Comparison of ENCODE assay signal across 8 cellular contexts in genomic region chr19:18833849-18834643, GRCh38. TPM values are rescaled to one million over a fixed set of nuclear protein-coding genes. Genes with fewer than 3 reads are reported as not detected.
DNase-seq lines count a peak whose midpoint lies in the region; ATAC-seq and TF ChIP-seq lines count a peak whose summit lies in the region.

No MANE protein-coding gene starts in this region.

- peaks cover 57% of the 10 kb centered on the region for H4K20me1 ChIP-seq in KMS-11 (ENCODE audit: insufficient read depth)

- no peak overlapping the region for H2AFZ ChIP-seq in KMS-11 (ENCODE audit: low read depth)

- H3K9ac ChIP-seq in KMS-11 = no peak overlapping the region
- H3K9ac ChIP-seq in liver (ENCODE audit: low read depth in 1 of 2, low read length in 2 of 2) = peak overlapping the region; percentile 35 to 78

- DNase-seq in CD8-positive, alpha-beta memory T cell = no peak
- DNase-seq in ascending aorta (ENCODE audit: low spot score in 2 of 2) = no peak
- DNase-seq in CD1c-positive myeloid dendritic cell (ENCODE audit: extremely low spot score) = no peak
- DNase-seq in foreskin melanocyte = no peak

- H3K36me3 ChIP-seq in CD8-positive, alpha-beta memory T cell (ENCODE audit: insufficient read depth, low read length) = peaks cover 19% of the 10 kb centered on the region
- H3K36me3 ChIP-seq in KMS-11 (ENCODE audit: insufficient read depth) (0 out of 2 replicates have a peak, but pooled peaks cover 8% of the 10 kb centered on the region), ascending aorta (peaks cover 0 to 5% of the 10 kb centered on the region in 2 donors), liver (ENCODE audit: control insufficient read depth in 4 of 4, insufficient read depth in 3 of 4, low read depth in 1 of 4, low read length in 3 of 4) (peaks cover 0 to 6% (median 0%) of the 10 kb centered on the region in 4 donors), urinary bladder (ENCODE audit: insufficient read depth) (no peaks in the 10 kb centered on the region)

- H3K27ac Mint-ChIP-seq in CD8-positive, alpha-beta memory T cell = peak overlapping the region; percentile 70 to 96 (median 92)

- H3K27ac ChIP-seq in CD8-positive, alpha-beta memory T cell (ENCODE audit: low read depth, low read length) = peak overlapping the region; percentile 27
- H3K27ac ChIP-seq in KMS-11 (no peak overlapping the region), ascending aorta (no peak overlapping the region), liver (ENCODE audit: low read depth in 1 of 2, low read length in 2 of 2) (peak overlapping the region; percentile 32 to 69), urinary bladder (ENCODE audit: low read depth) (no peak overlapping the region)

- ATAC-seq in HG02884 (IDR thresholded peaks at IDR 0.05; ENCODE audit: unreplicated experiment) = no peak

- H3K36me3 Mint-ChIP-seq in CD8-positive, alpha-beta memory T cell = peaks cover 0 to 56% (median 6%) of the 10 kb centered on the region in 3 donors

- H3K4me1 Mint-ChIP-seq in CD8-positive, alpha-beta memory T cell = peaks cover 54 to 63% (median 62%) of the 10 kb centered on the region in 3 donors

- POLR2A ChIA-PET in CD8-positive, alpha-beta memory T cell (lab: Charles Lee) = interaction anchor here (0.5 kb wide), 1 partner anchor 337 kb away, joined by 6 read pairs; no protein-coding TSS in a partner anchor

- peak; percentile 6 to 16 for TF ChIP-seq RAD21 in liver (IDR thresholded peaks at IDR 0.05)

- peak overlapping the region; percentile 96 for H3K4me2 ChIP-seq in KMS-11

- H3K9me3 Mint-ChIP-seq in CD8-positive, alpha-beta memory T cell = no peaks in the 10 kb centered on the region

- TF ChIP-seq CTCF in KMS-11 (conservative IDR thresholded peaks at IDR 0.05; ENCODE audit: low read depth, low read length) (no peak), ascending aorta (IDR thresholded peaks at IDR 0.05) (no peak), liver (IDR thresholded peaks at IDR 0.05; ENCODE audit: low read depth, low read length, missing input control) (no peak)

- H3K27me3 ChIP-seq in CD8-positive, alpha-beta memory T cell (ENCODE audit: insufficient read depth, low read length, poor library complexity, severe bottlenecking) = no peaks in the 10 kb centered on the region
- H3K27me3 ChIP-seq in KMS-11 (ENCODE audit: insufficient read depth, low read depth) (no peaks in the 10 kb centered on the region), ascending aorta (no peaks in the 10 kb centered on the region), liver (ENCODE audit: control insufficient read depth in 4 of 4, insufficient read depth in 4 of 4, low read length in 3 of 4) (no peaks in the 10 kb centered on the region)

- peak overlapping the region; percentile 89 to 98 (median 92) for H3K4me3 Mint-ChIP-seq in CD8-positive, alpha-beta memory T cell

- peaks cover 52% of the 10 kb centered on the region for H3K4me1 ChIP-seq in CD8-positive, alpha-beta memory T cell (ENCODE audit: insufficient read depth, low read length)
- H3K4me1 ChIP-seq in KMS-11 (ENCODE audit: low read depth, poor library complexity, severe bottlenecking) = peaks cover 58% of the 10 kb centered on the region
- H3K4me1 ChIP-seq in ascending aorta = peaks cover 13 to 28% of the 10 kb centered on the region in 2 donors
- H3K4me1 ChIP-seq in liver (ENCODE audit: control insufficient read depth in 4 of 4, insufficient read depth in 4 of 4, low read length in 3 of 4) = peaks cover 12 to 50% (median 33%) of the 10 kb centered on the region in 4 donors
- H3K4me1 ChIP-seq in urinary bladder (ENCODE audit: insufficient read depth) = no peaks in the 10 kb centered on the region

- 10% methylated on average over 18 of the region's 18 CpGs for WGBS in liver
- WGBS in urinary bladder = 32% methylated on average over 18 of the region's 18 CpGs

- CTCF ChIA-PET in CD8-positive, alpha-beta memory T cell (lab: Charles Lee) = interaction anchor here (0.8 to 2.0 kb wide), 3 partner anchors 11 to 240 kb away, joined by 3 to 6 read pairs (median 3); no protein-coding TSS in a partner anchor

- H3K9me3 ChIP-seq in CD8-positive, alpha-beta memory T cell (ENCODE audit: low read length) = no peaks in the 10 kb centered on the region
- H3K9me3 ChIP-seq in ascending aorta (no peaks in the 10 kb centered on the region), liver (ENCODE audit: control insufficient read depth in 4 of 4, low read length in 3 of 4) (no peaks in the 10 kb centered on the region)

- peaks cover 68% of the 10 kb centered on the region for H3K79me2 ChIP-seq in KMS-11 (ENCODE audit: insufficient read depth, low read depth)

- H3K27me3 Mint-ChIP-seq in CD8-positive, alpha-beta memory T cell = peaks cover 0 to under 1% of the 10 kb centered on the region in 2 donors

- intact Hi-C loops in ascending aorta (cut with DNase I) = loop anchor here (5.0 kb wide), 1 partner anchor 242 kb away; no protein-coding TSS in a partner anchor

- peak overlapping the region; percentile 77 for H3K4me3 ChIP-seq in CD8-positive, alpha-beta memory T cell (ENCODE audit: low read length)
- no peak overlapping the region for H3K4me3 ChIP-seq in KMS-11 (IDR thresholded peaks at IDR 0.05; ENCODE audit: insufficient read depth, low read depth, low read length)
- H3K4me3 ChIP-seq in ascending aorta = peak overlapping the region; percentile 95
- H3K4me3 ChIP-seq in liver (ENCODE audit: low read depth in 1 of 3, low read length in 3 of 3) = peak overlapping the region; percentile 52 to 97 (median 91)
- peak overlapping the region; percentile 92 for H3K4me3 ChIP-seq in urinary bladder (ENCODE audit: low read depth, low read length)

TF ChIP-seq in liver, 16 proteins besides CTCF, POLR2A, EP300 and RAD21 (continues in another document):
- TF ChIP-seq ATF3 (IDR thresholded peaks at IDR 0.05) = no peak
- no peak for TF ChIP-seq NR2F2 (IDR thresholded peaks at IDR 0.05)
- TF ChIP-seq REST (IDR thresholded peaks at IDR 0.05) = peak; percentile 16
- peak; percentile 22 for TF ChIP-seq SP1 (IDR thresholded peaks at IDR 0.05)
- TF ChIP-seq EGR1 (IDR thresholded peaks at IDR 0.05; ENCODE audit: low read depth in 2 of 2) = no peak
- no peak for TF ChIP-seq JUND (IDR thresholded peaks at IDR 0.05)
- TF ChIP-seq MAX (IDR thresholded peaks at IDR 0.05) = no peak
- no peak for TF ChIP-seq FOXA1 (IDR thresholded peaks at IDR 0.05)
- TF ChIP-seq GABPA (IDR thresholded peaks at IDR 0.05 in 1 of 2, conservative IDR thresholded peaks at IDR 0.05 in 1 of 2) = no peak
- TF ChIP-seq, protein P1, sequence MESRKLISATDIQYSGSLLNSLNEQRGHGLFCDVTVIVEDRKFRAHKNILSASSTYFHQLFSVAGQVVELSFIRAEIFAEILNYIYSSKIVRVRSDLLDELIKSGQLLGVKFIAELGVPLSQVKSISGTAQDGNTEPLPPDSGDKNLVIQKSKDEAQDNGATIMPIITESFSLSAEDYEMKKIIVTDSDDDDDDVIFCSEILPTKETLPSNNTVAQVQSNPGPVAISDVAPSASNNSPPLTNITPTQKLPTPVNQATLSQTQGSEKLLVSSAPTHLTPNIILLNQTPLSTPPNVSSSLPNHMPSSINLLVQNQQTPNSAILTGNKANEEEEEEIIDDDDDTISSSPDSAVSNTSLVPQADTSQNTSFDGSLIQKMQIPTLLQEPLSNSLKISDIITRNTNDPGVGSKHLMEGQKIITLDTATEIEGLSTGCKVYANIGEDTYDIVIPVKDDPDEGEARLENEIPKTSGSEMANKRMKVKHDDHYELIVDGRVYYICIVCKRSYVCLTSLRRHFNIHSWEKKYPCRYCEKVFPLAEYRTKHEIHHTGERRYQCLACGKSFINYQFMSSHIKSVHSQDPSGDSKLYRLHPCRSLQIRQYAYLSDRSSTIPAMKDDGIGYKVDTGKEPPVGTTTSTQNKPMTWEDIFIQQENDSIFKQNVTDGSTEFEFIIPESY (IDR thresholded peaks at IDR 0.05) = no peak
- TF ChIP-seq FOXA2 (IDR thresholded peaks at IDR 0.05) = no peak

RNA-seq across cellular contexts. Expression of gene UPF1, which starts 2.3 kb away (rescaled TPM):
- 10 to 100 TPM; 96.8 to 97.2 TPM for total RNA-seq in CD8-positive, alpha-beta memory T cell
- 24.6 TPM for polyA plus RNA-seq in CD8-positive, alpha-beta memory T cell
- total RNA-seq in ascending aorta (225 TPM), liver (10 to 100 TPM; 45.1 to 51.0 TPM), urinary bladder (34.4 TPM)
- polyA plus RNA-seq in liver (10 to 100 TPM in 1 of 2 donors, 1 to 10 TPM in 1; 5.7 to 25.4 TPM), urinary bladder (52.9 TPM)

RNA-seq across cellular contexts. Expression of gene COMP, which starts 42.9 kb away (rescaled TPM):
- not detected for total RNA-seq in CD8-positive, alpha-beta memory T cell
- polyA plus RNA-seq in CD8-positive, alpha-beta memory T cell = not detected
- total RNA-seq in ascending aorta = 5.0 TPM
- under 1 TPM in 1 of 2 donors, not detected in 1; 0.17 TPM for total RNA-seq in liver
- polyA plus RNA-seq in liver = under 1 TPM in 1 of 2 donors, not detected in 1; 0.03 TPM
- 0.90 TPM for total RNA-seq in urinary bladder
- polyA plus RNA-seq in urinary bladder = 25.0 TPM

Comparison
In these comparisons a context has a peak if more than half of its experiments do, and no peak if none do; other contexts are left out.
1. H3K27ac ChIP-seq: peak in CD8-positive, alpha-beta memory T cell (single experiment) and liver (2 of 2); none in KMS-11 (single experiment), ascending aorta (0 of 2) and urinary bladder (single experiment).